ENCODE assay signal across 16 cellular contexts in the genomic region with DNA sequence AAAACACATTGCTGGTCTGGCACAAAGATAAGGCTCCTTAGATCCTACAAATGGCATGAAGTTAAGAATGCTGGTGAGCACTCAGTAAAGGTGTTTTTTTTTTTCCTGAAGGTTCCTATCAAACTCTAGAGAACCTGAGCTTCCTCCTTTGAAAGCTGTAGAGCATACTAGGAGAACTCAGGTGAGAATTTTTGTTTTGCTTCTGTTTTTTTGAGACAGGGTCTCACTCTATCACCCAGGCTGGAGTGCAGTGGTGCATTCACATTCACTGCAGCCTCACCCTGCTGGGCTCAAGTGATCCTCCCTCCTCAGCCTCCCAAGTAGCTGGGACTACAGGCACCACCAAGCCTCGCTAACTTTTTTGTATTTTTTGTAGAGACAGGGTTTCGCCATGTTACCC. TPM values are rescaled to one million over a fixed set of nuclear protein-coding genes. Genes with fewer than 3 reads are reported as not detected.
A peak's percentile ranks its signal among the peaks of the same experiment; 100 is the strongest.
DNase-seq lines count a peak whose midpoint lies in the region; ATAC-seq and TF ChIP-seq lines count a peak whose summit lies in the region.
"Had no signal": no experiment of that assay in that cellular context is flagged by ENCODE, and none has a peak within 500 bp of the region (broad histone marks: within the 10 kb centered on the region; RNA-seq: fewer than 3 reads in every experiment).

No MANE protein-coding gene starts in this region.

- peaks cover 8% of the 10 kb centered on the region for H3K9me3 Mint-ChIP-seq in memory B cell
- H3K9me3 Mint-ChIP-seq in stimulated activated memory B cell treated with anti-CD40 and anti-IgM and Interleukin-4, amounts not matched to agents 10 μg/mL and 1 μg/mL and 100 μg/mL, for 72 hours: peaks cover 13% of the 10 kb centered on the region
- H3K9me3 Mint-ChIP-seq: CD4-positive, alpha-beta T cell; CD8-positive, alpha-beta T cell had no signal

- intact Hi-C loops in colonic mucosa (cut with DNase I): no loop called here

- ATAC-seq in memory B cell (ENCODE audit: low read depth): peak; percentile 58
- ATAC-seq in stimulated activated memory B cell treated with anti-CD40 and anti-IgM and Interleukin-4, amounts not matched to agents 10 μg/mL and 1 μg/mL and 100 μg/mL, for 72 hours: no peak
- ATAC-seq: CD8-positive, alpha-beta T cell; GM12878 had no signal

- H3K27ac ChIP-seq in colonic mucosa: no peak overlapping the region
- H3K27ac ChIP-seq: BLaER1 treated with 17β-estradiol and CSF1 and Interleukin-3, amounts not matched to agents 10 nM and 100 nM; C4-2B had no signal

- no peaks in the 10 kb centered on the region for H3K4me1 ChIP-seq in colonic mucosa

- H3K9me3 ChIP-seq in colonic mucosa: no peaks in the 10 kb centered on the region
- H3K9me3 ChIP-seq: Caco-2 had no signal

- no peaks in the 10 kb centered on the region for H3K27me3 ChIP-seq in colonic mucosa
- H3K27me3 ChIP-seq: BLaER1 treated with 17β-estradiol and CSF1 and Interleukin-3, amounts not matched to agents 10 nM and 100 nM had no signal

- no peak overlapping the region for H3K9ac ChIP-seq in colonic mucosa (ENCODE audit: low read depth in 2 of 2, low read length in 2 of 2)
- H3K9ac ChIP-seq: BLaER1 treated with 17β-estradiol and CSF1 and Interleukin-3, amounts not matched to agents 10 nM and 100 nM had no signal

- H3K27me3 Mint-ChIP-seq in memory B cell: no peaks in the 10 kb centered on the region
- no peaks in the 10 kb centered on the region for H3K27me3 Mint-ChIP-seq in stimulated activated memory B cell treated with anti-CD40 and anti-IgM and Interleukin-4, amounts not matched to agents 10 μg/mL and 1 μg/mL and 100 μg/mL, for 72 hours
- H3K27me3 Mint-ChIP-seq: CD4-positive, alpha-beta T cell had no signal

- H3K4me1 Mint-ChIP-seq in memory B cell: peaks cover 29% of the 10 kb centered on the region
- peaks cover 40% of the 10 kb centered on the region for H3K4me1 Mint-ChIP-seq in stimulated activated memory B cell treated with anti-CD40 and anti-IgM and Interleukin-4, amounts not matched to agents 10 μg/mL and 1 μg/mL and 100 μg/mL, for 72 hours

- H3K4me3 ChIP-seq in colonic mucosa: no peak overlapping the region
- H3K4me3 ChIP-seq: BLaER1 treated with 17β-estradiol and CSF1 and Interleukin-3, amounts not matched to agents 10 nM and 100 nM; GM12878 had no signal

- no peaks in the 10 kb centered on the region for H3K36me3 ChIP-seq in colonic mucosa
- H3K36me3 ChIP-seq: BLaER1 treated with 17β-estradiol and CSF1 and Interleukin-3, amounts not matched to agents 10 nM and 100 nM had no signal

- no peak overlapping the region for H3K4me3 Mint-ChIP-seq in memory B cell
- no peak overlapping the region for H3K4me3 Mint-ChIP-seq in stimulated activated memory B cell treated with anti-CD40 and anti-IgM and Interleukin-4, amounts not matched to agents 10 μg/mL and 1 μg/mL and 100 μg/mL, for 72 hours
- H3K4me3 Mint-ChIP-seq: CD4-positive, alpha-beta T cell; CD8-positive, alpha-beta T cell had no signal

- H3K27ac Mint-ChIP-seq in memory B cell: no peak overlapping the region
- peak overlapping the region; percentile 51 for H3K27ac Mint-ChIP-seq in stimulated activated memory B cell treated with anti-CD40 and anti-IgM and Interleukin-4, amounts not matched to agents 10 μg/mL and 1 μg/mL and 100 μg/mL, for 72 hours
- H3K27ac Mint-ChIP-seq: CD4-positive, alpha-beta T cell; CD8-positive, alpha-beta T cell had no signal

- H3K36me3 Mint-ChIP-seq in memory B cell: peaks cover 30% of the 10 kb centered on the region
- H3K36me3 Mint-ChIP-seq in stimulated activated memory B cell treated with anti-CD40 and anti-IgM and Interleukin-4, amounts not matched to agents 10 μg/mL and 1 μg/mL and 100 μg/mL, for 72 hours: peaks cover 25% of the 10 kb centered on the region
- H3K36me3 Mint-ChIP-seq: CD8-positive, alpha-beta T cell had no signal

- TF ChIP-seq CTCF in colonic mucosa (IDR thresholded peaks at IDR 0.05): no peak

- no peak for DNase-seq in memory B cell (ENCODE audit: low spot score in 2 of 2)
- no peak for DNase-seq in MV-4-11 (lab: John Stamatoyannopoulos, UW)
- DNase-seq in GF-D8 (lab: John Stamatoyannopoulos, UW): no peak
- DNase-seq in colonic mucosa: no peak
- DNase-seq: 8988T; ACHN; Caco-2; Calu3; CD4-positive, alpha-beta T cell; CD8-positive, alpha-beta T cell; DMS79 treated with DMSO at 0.1 percent for 48 hours had no signal

RNA-seq across cellular contexts. Expression of a gene that starts 21.0 kb away (rescaled TPM):
- 1 to 10 TPM; 4.5 to 9.6 TPM for total RNA-seq in colonic mucosa
- total RNA-seq: A673 had no signal

RNA-seq across cellular contexts. Expression of a gene that starts 37.4 kb away (rescaled TPM):
- total RNA-seq in colonic mucosa: under 1 TPM in 1 of 2 donors, not detected in 1; 0.19 TPM
- total RNA-seq: A673; Caco-2; CD4-positive, alpha-beta T cell; CD8-positive, alpha-beta T cell had no signal
